1 cellular context compared by ENCODE assay signal in the genomic region with DNA sequence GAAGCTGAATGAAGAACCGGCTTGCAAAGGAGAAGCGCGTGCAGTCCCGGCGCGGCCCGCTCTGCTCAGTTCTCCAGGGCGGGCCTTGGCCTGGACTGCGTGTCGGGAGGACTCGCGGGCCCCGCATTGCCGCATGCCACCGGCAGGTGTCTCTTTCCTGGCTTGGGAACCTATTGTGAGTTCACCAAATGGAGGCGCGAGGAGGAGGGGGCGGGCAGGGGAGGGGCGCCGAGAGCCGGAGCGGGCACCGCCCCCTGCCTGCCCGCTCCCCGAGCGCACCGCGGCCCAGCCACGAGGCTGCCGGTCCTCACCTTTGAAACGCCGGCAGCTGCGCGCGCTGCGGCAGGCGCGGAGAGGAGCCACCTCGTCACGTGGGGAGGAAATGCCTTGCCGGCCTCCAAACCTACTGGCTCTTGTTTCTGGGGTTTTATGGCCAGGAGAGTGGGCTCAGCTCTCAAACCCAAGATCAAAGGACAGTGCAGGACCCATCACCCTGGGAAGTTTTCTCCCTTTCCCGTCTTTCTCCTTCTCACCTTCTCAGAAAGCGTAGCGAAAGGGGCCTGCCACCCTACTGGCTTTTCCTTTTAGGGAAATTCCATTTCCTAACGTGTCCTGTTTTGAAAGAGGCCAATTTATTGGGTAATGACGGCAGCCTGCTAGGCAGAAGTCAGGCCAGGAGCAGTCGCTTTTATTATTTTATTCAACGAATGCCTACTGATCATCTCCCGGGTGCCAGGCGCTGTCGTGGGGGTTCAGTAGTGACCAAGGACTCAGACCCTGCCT.
TF ChIP-seq lines count a peak whose summit lies in the region.

No MANE protein-coding gene starts in this region.

TF ChIP-seq in WTC11, 78 proteins besides CTCF, POLR2A, EP300 and RAD21 (continued from another document and continues in another):
- no peak for TF ChIP-seq HMGXB4 (CRISPR knock-in tag; IDR thresholded peaks at IDR 0.05)
- TF ChIP-seq, protein P1, sequence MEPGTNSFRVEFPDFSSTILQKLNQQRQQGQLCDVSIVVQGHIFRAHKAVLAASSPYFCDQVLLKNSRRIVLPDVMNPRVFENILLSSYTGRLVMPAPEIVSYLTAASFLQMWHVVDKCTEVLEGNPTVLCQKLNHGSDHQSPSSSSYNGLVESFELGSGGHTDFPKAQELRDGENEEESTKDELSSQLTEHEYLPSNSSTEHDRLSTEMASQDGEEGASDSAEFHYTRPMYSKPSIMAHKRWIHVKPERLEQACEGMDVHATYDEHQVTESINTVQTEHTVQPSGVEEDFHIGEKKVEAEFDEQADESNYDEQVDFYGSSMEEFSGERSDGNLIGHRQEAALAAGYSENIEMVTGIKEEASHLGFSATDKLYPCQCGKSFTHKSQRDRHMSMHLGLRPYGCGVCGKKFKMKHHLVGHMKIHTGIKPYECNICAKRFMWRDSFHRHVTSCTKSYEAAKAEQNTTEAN (CRISPR knock-in tag; IDR thresholded peaks at IDR 0.05) = peak; percentile 94
- no peak; the same call in 1 of the 2 replicates for TF ChIP-seq ZBTB21 (CRISPR knock-in tag; IDR thresholded peaks at IDR 0.05; ENCODE audit: borderline replicate concordance)
- TF ChIP-seq PREB (CRISPR knock-in tag; IDR thresholded peaks at IDR 0.05; ENCODE audit: borderline replicate concordance) = no peak
- peak; percentile 87; the same call in 1 of the 2 replicates for TF ChIP-seq ZNF138 (CRISPR knock-in tag; conservative IDR thresholded peaks at IDR 0.05)
- no peak for TF ChIP-seq NFYB (CRISPR knock-in tag; conservative IDR thresholded peaks at IDR 0.05; ENCODE audit: low read depth)
- no peak for TF ChIP-seq ERG (CRISPR knock-in tag; IDR thresholded peaks at IDR 0.05)
- TF ChIP-seq, protein P2, sequence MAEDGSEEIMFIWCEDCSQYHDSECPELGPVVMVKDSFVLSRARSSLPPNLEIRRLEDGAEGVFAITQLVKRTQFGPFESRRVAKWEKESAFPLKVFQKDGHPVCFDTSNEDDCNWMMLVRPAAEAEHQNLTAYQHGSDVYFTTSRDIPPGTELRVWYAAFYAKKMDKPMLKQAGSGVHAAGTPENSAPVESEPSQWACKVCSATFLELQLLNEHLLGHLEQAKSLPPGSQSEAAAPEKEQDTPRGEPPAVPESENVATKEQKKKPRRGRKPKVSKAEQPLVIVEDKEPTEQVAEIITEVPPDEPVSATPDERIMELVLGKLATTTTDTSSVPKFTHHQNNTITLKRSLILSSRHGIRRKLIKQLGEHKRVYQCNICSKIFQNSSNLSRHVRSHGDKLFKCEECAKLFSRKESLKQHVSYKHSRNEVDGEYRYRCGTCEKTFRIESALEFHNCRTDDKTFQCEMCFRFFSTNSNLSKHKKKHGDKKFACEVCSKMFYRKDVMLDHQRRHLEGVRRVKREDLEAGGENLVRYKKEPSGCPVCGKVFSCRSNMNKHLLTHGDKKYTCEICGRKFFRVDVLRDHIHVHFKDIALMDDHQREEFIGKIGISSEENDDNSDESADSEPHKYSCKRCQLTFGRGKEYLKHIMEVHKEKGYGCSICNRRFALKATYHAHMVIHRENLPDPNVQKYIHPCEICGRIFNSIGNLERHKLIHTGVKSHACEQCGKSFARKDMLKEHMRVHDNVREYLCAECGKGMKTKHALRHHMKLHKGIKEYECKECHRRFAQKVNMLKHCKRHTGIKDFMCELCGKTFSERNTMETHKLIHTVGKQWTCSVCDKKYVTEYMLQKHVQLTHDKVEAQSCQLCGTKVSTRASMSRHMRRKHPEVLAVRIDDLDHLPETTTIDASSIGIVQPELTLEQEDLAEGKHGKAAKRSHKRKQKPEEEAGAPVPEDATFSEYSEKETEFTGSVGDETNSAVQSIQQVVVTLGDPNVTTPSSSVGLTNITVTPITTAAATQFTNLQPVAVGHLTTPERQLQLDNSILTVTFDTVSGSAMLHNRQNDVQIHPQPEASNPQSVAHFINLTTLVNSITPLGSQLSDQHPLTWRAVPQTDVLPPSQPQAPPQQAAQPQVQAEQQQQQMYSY (CRISPR knock-in tag; IDR thresholded peaks at IDR 0.05) = no peak
- TF ChIP-seq, protein P3, sequence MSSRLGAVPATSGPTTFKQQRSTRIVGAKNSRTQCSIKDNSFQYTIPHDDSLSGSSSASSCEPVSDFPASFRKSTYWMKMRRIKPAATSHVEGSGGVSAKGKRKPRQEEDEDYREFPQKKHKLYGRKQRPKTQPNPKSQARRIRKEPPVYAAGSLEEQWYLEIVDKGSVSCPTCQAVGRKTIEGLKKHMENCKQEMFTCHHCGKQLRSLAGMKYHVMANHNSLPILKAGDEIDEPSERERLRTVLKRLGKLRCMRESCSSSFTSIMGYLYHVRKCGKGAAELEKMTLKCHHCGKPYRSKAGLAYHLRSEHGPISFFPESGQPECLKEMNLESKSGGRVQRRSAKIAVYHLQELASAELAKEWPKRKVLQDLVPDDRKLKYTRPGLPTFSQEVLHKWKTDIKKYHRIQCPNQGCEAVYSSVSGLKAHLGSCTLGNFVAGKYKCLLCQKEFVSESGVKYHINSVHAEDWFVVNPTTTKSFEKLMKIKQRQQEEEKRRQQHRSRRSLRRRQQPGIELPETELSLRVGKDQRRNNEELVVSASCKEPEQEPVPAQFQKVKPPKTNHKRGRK (CRISPR knock-in tag; IDR thresholded peaks at IDR 0.05; ENCODE audit: borderline replicate concordance) = 0 out of 2 replicates have a peak, but pooled peaks have one; percentile 40
- TF ChIP-seq HMGA2 (CRISPR knock-in tag; IDR thresholded peaks at IDR 0.05) = no peak
- peak; percentile 90 for TF ChIP-seq USF2 (CRISPR knock-in tag; IDR thresholded peaks at IDR 0.05)
- TF ChIP-seq, protein P4, sequence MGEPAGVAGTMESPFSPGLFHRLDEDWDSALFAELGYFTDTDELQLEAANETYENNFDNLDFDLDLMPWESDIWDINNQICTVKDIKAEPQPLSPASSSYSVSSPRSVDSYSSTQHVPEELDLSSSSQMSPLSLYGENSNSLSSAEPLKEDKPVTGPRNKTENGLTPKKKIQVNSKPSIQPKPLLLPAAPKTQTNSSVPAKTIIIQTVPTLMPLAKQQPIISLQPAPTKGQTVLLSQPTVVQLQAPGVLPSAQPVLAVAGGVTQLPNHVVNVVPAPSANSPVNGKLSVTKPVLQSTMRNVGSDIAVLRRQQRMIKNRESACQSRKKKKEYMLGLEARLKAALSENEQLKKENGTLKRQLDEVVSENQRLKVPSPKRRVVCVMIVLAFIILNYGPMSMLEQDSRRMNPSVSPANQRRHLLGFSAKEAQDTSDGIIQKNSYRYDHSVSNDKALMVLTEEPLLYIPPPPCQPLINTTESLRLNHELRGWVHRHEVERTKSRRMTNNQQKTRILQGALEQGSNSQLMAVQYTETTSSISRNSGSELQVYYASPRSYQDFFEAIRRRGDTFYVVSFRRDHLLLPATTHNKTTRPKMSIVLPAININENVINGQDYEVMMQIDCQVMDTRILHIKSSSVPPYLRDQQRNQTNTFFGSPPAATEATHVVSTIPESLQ (CRISPR knock-in tag; IDR thresholded peaks at IDR 0.05) = no peak
- TF ChIP-seq GABPB1 (CRISPR knock-in tag; IDR thresholded peaks at IDR 0.05) = peak; percentile 67; the same call in 1 of the 2 replicates
- TF ChIP-seq ATF3 (CRISPR knock-in tag; conservative IDR thresholded peaks at IDR 0.05) = no peak
- TF ChIP-seq, protein P5, sequence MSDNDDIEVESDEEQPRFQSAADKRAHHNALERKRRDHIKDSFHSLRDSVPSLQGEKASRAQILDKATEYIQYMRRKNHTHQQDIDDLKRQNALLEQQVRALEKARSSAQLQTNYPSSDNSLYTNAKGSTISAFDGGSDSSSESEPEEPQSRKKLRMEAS (CRISPR knock-in tag; IDR thresholded peaks at IDR 0.05) = peak; percentile 96
- no peak for TF ChIP-seq OVOL2 (CRISPR knock-in tag; IDR thresholded peaks at IDR 0.05; ENCODE audit: borderline replicate concordance)
- TF ChIP-seq FOXP4 (CRISPR knock-in tag; IDR thresholded peaks at IDR 0.05) = peak; percentile 96
- TF ChIP-seq ZNF219 (CRISPR knock-in tag; IDR thresholded peaks at IDR 0.05; ENCODE audit: borderline replicate concordance) = no peak
- no peak for TF ChIP-seq ZNF396 (CRISPR knock-in tag; IDR thresholded peaks at IDR 0.05; ENCODE audit: borderline replicate concordance)
- no peak for TF ChIP-seq RORB (CRISPR knock-in tag; IDR thresholded peaks at IDR 0.05)
- peak; percentile 76 for TF ChIP-seq TEAD1 (CRISPR knock-in tag; IDR thresholded peaks at IDR 0.05)
- TF ChIP-seq FOXK1 (CRISPR knock-in tag; IDR thresholded peaks at IDR 0.05) = peak; percentile 90
- no peak for TF ChIP-seq CBFB (CRISPR knock-in tag; IDR thresholded peaks at IDR 0.05; ENCODE audit: low read depth)
- no peak for TF ChIP-seq NR1H2 (CRISPR knock-in tag; IDR thresholded peaks at IDR 0.05)
- TF ChIP-seq CREM (CRISPR knock-in tag; IDR thresholded peaks at IDR 0.05) = no peak
- TF ChIP-seq IRF1 (CRISPR knock-in tag; IDR thresholded peaks at IDR 0.05) = peak; percentile 89
- TF ChIP-seq NR3C1 (CRISPR knock-in tag; conservative IDR thresholded peaks at IDR 0.05; ENCODE audit: low read depth) = no peak
- TF ChIP-seq ATF1 (CRISPR knock-in tag; IDR thresholded peaks at IDR 0.05) = no peak
- TF ChIP-seq STAT6 (CRISPR knock-in tag; conservative IDR thresholded peaks at IDR 0.05; ENCODE audit: low read depth) = 0 out of 2 replicates have a peak, but pooled peaks have one; percentile 33
- TF ChIP-seq JAZF1 (CRISPR knock-in tag; IDR thresholded peaks at IDR 0.05) = no peak
- peak; percentile 85 for TF ChIP-seq NFE2L1 (CRISPR knock-in tag; IDR thresholded peaks at IDR 0.05)
